In genomic region chr13:50365683-50366391, GRCh38 we compare ENCODE assay signal across 8 cellular contexts.
DNase-seq lines count a peak whose midpoint lies in the region; ATAC-seq lines count a peak whose summit lies in the region.

No MANE protein-coding gene starts in this region.

- no peaks in the 10 kb centered on the region for H3K27me3 Mint-ChIP-seq in T-helper 17 cell

- peaks cover 17% of the 10 kb centered on the region for H3K4me1 ChIP-seq in effector memory CD4-positive, alpha-beta T cell (ENCODE audit: control insufficient read depth, insufficient read depth, low read length, poor library complexity, severe bottlenecking)

- H3K36me3 Mint-ChIP-seq in T-helper 17 cell (ENCODE audit: low read depth): no peaks in the 10 kb centered on the region

- peak overlapping the region; percentile 76 for H3K4me3 Mint-ChIP-seq in T-helper 17 cell

- H3K4me3 ChIP-seq in effector memory CD4-positive, alpha-beta T cell (ENCODE audit: insufficient read depth, low read depth, low read length, poor library complexity, severe bottlenecking): peak overlapping the region; percentile 48

- DNase-seq in ACHN (peak; percentile 53), T-helper 17 cell (no peak), AG08395 (ENCODE audit: low spot score) (no peak), T-helper 9 cell (no peak)
- peak in 2 of 3 donors; percentile 7 to 14 for DNase-seq in effector memory CD4-positive, alpha-beta T cell
- peak; percentile 16 to 57 for DNase-seq in stimulated activated CD4-positive, alpha-beta T cell treated with anti-CD3 and anti-CD28 coated beads, Interleukin-4, amount 100 ng/mL, for 48 hours (ENCODE audit: low read depth in 2 of 2)

- H3K4me1 Mint-ChIP-seq in T-helper 17 cell: peaks cover 39% of the 10 kb centered on the region

- no peaks in the 10 kb centered on the region for H3K9me3 ChIP-seq in T-helper 17 cell (ENCODE audit: control insufficient read depth, low read length, poor library complexity, severe bottlenecking)
- no peaks in the 10 kb centered on the region for H3K9me3 ChIP-seq in effector memory CD4-positive, alpha-beta T cell (ENCODE audit: control insufficient read depth, low read length)

- H3K27ac Mint-ChIP-seq in T-helper 17 cell: peak overlapping the region; percentile 97

- H3K27me3 ChIP-seq in effector memory CD4-positive, alpha-beta T cell (replicated peaks; ENCODE audit: control insufficient read depth, insufficient read depth, low read length, poor library complexity, severe bottlenecking): no peaks in the 10 kb centered on the region

- ATAC-seq in GM19467 (IDR thresholded peaks at IDR 0.05; ENCODE audit: unreplicated experiment) (peak; percentile 52), HG03571 (IDR thresholded peaks at IDR 0.05; ENCODE audit: unreplicated experiment) (peak; percentile 62), T-helper 17 cell (peak; percentile 76)

- no peaks in the 10 kb centered on the region for H3K36me3 ChIP-seq in effector memory CD4-positive, alpha-beta T cell (ENCODE audit: control insufficient read depth, insufficient read depth, low read length)

- H3K27ac ChIP-seq in effector memory CD4-positive, alpha-beta T cell (ENCODE audit: insufficient read depth, low read length, poor library complexity, severe bottlenecking): peak overlapping the region; percentile 63

- in situ Hi-C loops in ACHN (cut with HindIII; ENCODE audit: low pct_ligation_motif_present, low pct_unique_long_range_greater_than_20kb, low sequenced_read_pairs): no loop called here

Comparison
In these comparisons a context has a peak if more than half of its experiments do, and no peak if none do; other contexts are left out.
1. DNase-seq: peak in ACHN (single experiment), effector memory CD4-positive, alpha-beta T cell (2 of 3) and stimulated activated CD4-positive, alpha-beta T cell treated with anti-CD3 and anti-CD28 coated beads, Interleukin-4, amount 100 ng/mL, for 48 hours (2 of 2); none in T-helper 17 cell (0 of 3), AG08395 (single experiment) and T-helper 9 cell (single experiment).
2. Peak in every context shown above with its lines, with median percentiles within 50 percentile points of each other: ATAC-seq.